Comparison of ENCODE assay signal across 8 cellular contexts in the genomic region with DNA sequence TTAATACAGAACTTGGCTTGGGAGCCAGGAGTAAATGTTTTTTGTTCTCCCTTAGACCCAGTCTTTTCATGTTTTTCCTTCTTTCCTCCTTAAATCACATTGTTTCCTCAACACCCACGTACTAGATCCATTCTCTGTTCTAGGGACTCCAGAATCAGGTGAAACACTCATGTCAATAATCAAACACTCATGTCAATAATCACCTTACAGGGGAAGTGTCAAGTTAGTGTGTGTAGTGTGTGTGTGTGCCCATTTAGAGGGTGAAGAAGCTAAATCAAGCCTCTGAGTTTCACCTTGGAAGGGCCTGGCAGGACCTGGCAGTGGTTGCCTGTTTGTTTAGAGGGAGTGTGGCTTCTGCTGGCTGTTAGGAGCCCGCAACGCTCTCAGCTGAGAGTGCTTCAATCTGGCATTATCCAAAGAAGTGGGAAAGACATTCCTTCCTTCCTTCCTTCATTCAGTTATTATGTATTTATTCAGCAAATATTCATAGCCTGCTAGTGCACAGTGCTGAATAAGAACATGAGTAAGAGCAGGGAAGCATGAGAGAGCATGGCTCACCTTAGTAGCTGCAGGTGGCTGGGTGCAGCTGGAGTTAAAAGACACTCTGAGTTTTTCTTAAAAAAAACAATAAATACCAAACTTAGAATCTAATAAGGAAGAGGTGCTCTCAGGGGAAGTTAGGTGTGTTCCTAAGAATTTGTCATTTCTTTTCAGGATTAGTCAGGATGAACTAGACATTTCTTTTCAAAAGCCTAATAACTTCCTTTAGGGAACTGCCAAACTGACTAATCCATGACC. TPM values are rescaled to one million over a fixed set of nuclear protein-coding genes. Genes with fewer than 3 reads are reported as not detected.
DNase-seq lines count a peak whose midpoint lies in the region; ATAC-seq and TF ChIP-seq lines count a peak whose summit lies in the region.

No MANE protein-coding gene starts in this region.

- H3F3A ChIP-seq in neural progenitor cell (ENCODE audit: low read depth): peaks cover 26% of the 10 kb centered on the region

- H3K36me3 Mint-ChIP-seq in T-helper 1 cell treated with Interleukin-12 subunit alpha and Interleukin-12 subunit beta and Interleukin-4 antibody, amounts not matched to agents 30 μg/mL and 1 μg/mL, for 36 hours (ENCODE audit: low read depth): peaks cover 4% of the 10 kb centered on the region
- peaks cover 3% of the 10 kb centered on the region for H3K36me3 Mint-ChIP-seq in neural progenitor cell

- peaks cover 17% of the 10 kb centered on the region for H4K20me1 ChIP-seq in OCI-LY7 (ENCODE audit: insufficient read depth, low read length)
- H4K20me1 ChIP-seq in neural progenitor cell (ENCODE audit: low read depth): no peaks in the 10 kb centered on the region

- H3K4me1 Mint-ChIP-seq in T-helper 1 cell treated with Interleukin-12 subunit alpha and Interleukin-12 subunit beta and Interleukin-4 antibody, amounts not matched to agents 30 μg/mL and 1 μg/mL, for 36 hours (ENCODE audit: low read depth): peaks cover 21% of the 10 kb centered on the region
- H3K4me1 Mint-ChIP-seq in neural progenitor cell: peaks cover 25% of the 10 kb centered on the region

- intact Hi-C loops in OCI-LY7 (cut with micrococcal nuclease; ENCODE audit: unreplicated experiment): loop anchor here (2.0 to 5.0 kb wide), 5 partner anchors 171 to 821 kb away; a partner anchor contains a TSS

- no peak for TF ChIP-seq CTCF in OCI-LY7 (conservative IDR thresholded peaks at IDR 0.05; ENCODE audit: low read length)
- TF ChIP-seq CTCF in neural progenitor cell (IDR thresholded peaks at IDR 0.05): no peak

- DNase-seq in T-helper 1 cell (no peak), OCI-LY7 (ENCODE audit: low spot score) (peak; percentile 65), neural progenitor cell (ENCODE audit: low spot score) (no peak), midbrain (lab: John Stamatoyannopoulos, UW) (no peak), UCSD-AML1 (lab: John Stamatoyannopoulos, UW; ENCODE audit: unreplicated experiment) (no peak)

- peak overlapping the region; percentile 99 for H3K27ac Mint-ChIP-seq in T-helper 1 cell treated with Interleukin-12 subunit alpha and Interleukin-12 subunit beta and Interleukin-4 antibody, amounts not matched to agents 30 μg/mL and 1 μg/mL, for 36 hours
- H3K27ac Mint-ChIP-seq in neural progenitor cell: peak overlapping the region; percentile 96

- peak overlapping the region; percentile 50 to 80 for H3K9ac ChIP-seq in duodenal mucosa (ENCODE audit: low read depth in 1 of 2, low read length in 2 of 2)
- no peak overlapping the region for H3K9ac ChIP-seq in neural progenitor cell

- peaks cover 23% of the 10 kb centered on the region for H3K36me3 ChIP-seq in OCI-LY7 (ENCODE audit: insufficient read depth, low read length)
- H3K36me3 ChIP-seq in duodenal mucosa (ENCODE audit: control insufficient read depth in 1 of 2, insufficient read depth in 2 of 2, low read length in 2 of 2): no peaks in the 10 kb centered on the region
- H3K36me3 ChIP-seq in neural progenitor cell: no peaks in the 10 kb centered on the region

- H3K4me3 Mint-ChIP-seq in T-helper 1 cell treated with Interleukin-12 subunit alpha and Interleukin-12 subunit beta and Interleukin-4 antibody, amounts not matched to agents 30 μg/mL and 1 μg/mL, for 36 hours: peak overlapping the region; percentile 98
- H3K4me3 Mint-ChIP-seq in neural progenitor cell: peak overlapping the region; percentile 98

- no peaks in the 10 kb centered on the region for H3K9me3 Mint-ChIP-seq in T-helper 1 cell treated with Interleukin-12 subunit alpha and Interleukin-12 subunit beta and Interleukin-4 antibody, amounts not matched to agents 30 μg/mL and 1 μg/mL, for 36 hours
- no peaks in the 10 kb centered on the region for H3K9me3 Mint-ChIP-seq in neural progenitor cell

- peak overlapping the region; percentile 95 for H3K27ac ChIP-seq in OCI-LY7 (ENCODE audit: low read depth, low read length, poor library complexity, severe bottlenecking)
- peak overlapping the region; percentile 64 for H3K27ac ChIP-seq in duodenal mucosa (ENCODE audit: low read depth, low read length)
- no peak overlapping the region for H3K27ac ChIP-seq in neural progenitor cell

- peak overlapping the region; percentile 100 for H3K4me2 ChIP-seq in OCI-LY7 (ENCODE audit: low read length)
- H3K4me2 ChIP-seq in neural progenitor cell: peak overlapping the region; percentile 91

- H2AFZ ChIP-seq in OCI-LY7 (ENCODE audit: low read length): peak overlapping the region; percentile 78
- peak overlapping the region; percentile 86 for H2AFZ ChIP-seq in neural progenitor cell (replicated peaks)

- no peaks in the 10 kb centered on the region for H3K9me2 ChIP-seq in OCI-LY7 (ENCODE audit: insufficient read depth, low read length)

- H3K4me1 ChIP-seq in OCI-LY7 (ENCODE audit: insufficient read depth, low read length, poor library complexity, severe bottlenecking) (peaks cover 27% of the 10 kb centered on the region), duodenal mucosa (ENCODE audit: control insufficient read depth in 1 of 2, insufficient read depth in 2 of 2, low read length in 2 of 2) (peaks cover 18 to 35% of the 10 kb centered on the region in 2 donors), neural progenitor cell (peaks cover 24% of the 10 kb centered on the region)

- peak overlapping the region; percentile 99 for H3K4me3 ChIP-seq in OCI-LY7 (ENCODE audit: low read depth, low read length, poor library complexity, severe bottlenecking)
- peak overlapping the region; percentile 85 to 94 for H3K4me3 ChIP-seq in duodenal mucosa (ENCODE audit: low read depth in 1 of 2, low read length in 2 of 2)
- peak overlapping the region; percentile 67 for H3K4me3 ChIP-seq in neural progenitor cell

- POLR2A ChIA-PET in OCI-LY7 (lab: Charles Lee): interaction anchor here (0.6 to 5.8 kb wide), 9 partner anchors 9 to 1073 kb away, joined by 3 to 72 read pairs (median 4); no protein-coding TSS in a partner anchor

- TSS peak; percentile 84 for BruUV-seq in OCI-LY7 (replicated peaks; lab: Mats Ljungman, UMichigan)

- H3K27me3 ChIP-seq in duodenal mucosa (ENCODE audit: control insufficient read depth in 1 of 2, insufficient read depth in 2 of 2, low read length in 2 of 2) (no peaks in the 10 kb centered on the region), neural progenitor cell (no peaks in the 10 kb centered on the region)

- H3K27me3 Mint-ChIP-seq in T-helper 1 cell treated with Interleukin-12 subunit alpha and Interleukin-12 subunit beta and Interleukin-4 antibody, amounts not matched to agents 30 μg/mL and 1 μg/mL, for 36 hours (ENCODE audit: low read depth): no peaks in the 10 kb centered on the region
- peaks cover 2% of the 10 kb centered on the region for H3K27me3 Mint-ChIP-seq in neural progenitor cell (ENCODE audit: insufficient read depth, low read depth)

- CTCF ChIA-PET in OCI-LY7 (lab: Charles Lee; ENCODE audit: unreplicated experiment): interaction anchor here (0.8 to 1.9 kb wide), 3 partner anchors 9 to 18 kb away, joined by 3 to 7 read pairs (median 7); a partner anchor contains a TSS

- H3K9me3 ChIP-seq in OCI-LY7 (ENCODE audit: low read length): no peaks in the 10 kb centered on the region
- no peaks in the 10 kb centered on the region for H3K9me3 ChIP-seq in duodenal mucosa (ENCODE audit: control insufficient read depth in 1 of 2, low read length in 2 of 2)
- no peaks in the 10 kb centered on the region for H3K9me3 ChIP-seq in neural progenitor cell (ENCODE audit: low read depth)

- no peak for ATAC-seq in GM19324 (IDR thresholded peaks at IDR 0.05; ENCODE audit: low FRiP score, unreplicated experiment)

- H3K79me2 ChIP-seq in OCI-LY7 (ENCODE audit: insufficient read depth, low read depth, low read length): peaks cover 41% of the 10 kb centered on the region
- peaks cover 38% of the 10 kb centered on the region for H3K79me2 ChIP-seq in neural progenitor cell (ENCODE audit: low read depth)

RNA-seq across cellular contexts. Expression of a gene that starts 17.6 kb away (rescaled TPM):
- total RNA-seq in OCI-LY7 (2014; rRNA removed; shearing (Covaris generic)): 7.2 and 8.2 TPM in 2 replicates
- 5.1 and 5.5 TPM in 2 replicates for total RNA-seq in OCI-LY7 (2022)
- 4.3 and 8.0 TPM in 2 replicates for total RNA-seq in neural progenitor cell (ENCODE audit: low replicate concordance)
